In the genomic region with DNA sequence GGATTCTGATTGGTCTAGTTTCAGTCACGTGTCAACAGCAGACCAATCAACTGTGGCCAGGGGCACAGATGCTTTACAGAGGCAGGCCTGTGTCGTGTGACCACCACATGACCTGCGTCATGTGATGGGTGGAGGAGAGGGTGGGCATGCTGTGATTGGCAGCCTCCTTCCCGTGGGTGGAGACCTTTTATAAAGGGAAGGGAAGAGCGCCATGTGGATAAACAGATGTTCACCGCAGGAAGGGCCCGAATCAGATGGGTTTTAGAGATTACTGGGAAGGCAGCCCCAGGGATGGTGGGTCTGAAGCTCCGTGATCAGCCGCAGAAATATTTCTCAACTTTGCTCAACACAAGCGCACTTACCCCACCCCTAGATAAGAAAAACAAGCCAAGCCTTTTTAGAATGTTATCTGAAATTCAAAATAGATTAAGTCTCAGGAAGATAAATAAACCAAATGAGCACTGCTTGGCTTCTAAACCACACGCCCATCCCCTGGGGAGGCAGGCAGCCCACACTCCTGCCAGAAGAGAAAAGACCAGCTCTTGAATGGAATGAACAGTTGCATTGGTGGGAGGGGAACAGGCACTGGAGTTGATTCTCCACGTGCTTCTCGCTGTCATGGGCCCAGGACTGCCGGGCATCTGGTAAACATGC, we compare ENCODE assay signal across 10 cellular contexts. TPM values are rescaled to one million over a fixed set of nuclear protein-coding genes. Genes with fewer than 3 reads are reported as not detected.
DNase-seq lines count a peak whose midpoint lies in the region; ATAC-seq, FAIRE-seq and TF ChIP-seq lines count a peak whose summit lies in the region.
"Had no signal": no experiment of that assay in that cellular context is flagged by ENCODE, and none has a peak within 500 bp of the region (broad histone marks: within the 10 kb centered on the region; RNA-seq: fewer than 3 reads in every experiment).

No MANE protein-coding gene starts in this region.

- 91% methylated on average over 14 of the region's 14 CpGs; no CpG with 5 or more reads in 1 of the 2 experiments for WGBS in H1 (ENCODE audit: extremely low coverage in 1 of 2, insufficient coverage in 1 of 2, insufficient read length in 1 of 2, insufficient replicate concordance in 2 of 2, low coverage in 1 of 2, low lambda C conversion rate in 2 of 2, missing lambda C conversion rate in 1 of 2), 2 experiments

- no peaks in the 10 kb centered on the region for H3K23me2 ChIP-seq in H1 (ENCODE audit: low read depth, low read length)

- no peak overlapping the region for H4K5ac ChIP-seq in H1 (ENCODE audit: insufficient read length, low read depth, low read length)

- TF ChIP-seq RAD21 in H1 (IDR thresholded peaks at IDR 0.05 in 1 of 2, conservative IDR thresholded peaks at IDR 0.05 in 1 of 2; ENCODE audit: low read depth in 2 of 2, low read length in 2 of 2), result no peak

- no peak overlapping the region for H3K4me3 ChIP-seq in Caco-2 (ENCODE audit: low read depth, low read length)
- no peak overlapping the region for H3K4me3 ChIP-seq in H1 (ENCODE audit: extremely low read depth in 1 of 4, insufficient read depth in 2 of 4, low read depth in 3 of 4, low read length in 4 of 4)

- ATAC-seq in CD4-positive, alpha-beta T cell (ENCODE audit: poor library complexity), result no peak
- ATAC-seq in GM18505 (IDR thresholded peaks at IDR 0.05; ENCODE audit: unreplicated experiment), result no peak

- no peaks in the 10 kb centered on the region for H3K79me2 ChIP-seq in H1 (ENCODE audit: control insufficient read depth in 1 of 2, insufficient read depth in 2 of 2, low read length in 2 of 2)

- H3K4me1 Mint-ChIP-seq in Caco-2 (ENCODE audit: low read depth, unreplicated experiment) (peaks cover 42% of the 10 kb centered on the region), nephron (peaks cover 40% of the 10 kb centered on the region)
- peaks cover 13% of the 10 kb centered on the region for H3K4me1 Mint-ChIP-seq in CD4-positive, alpha-beta T cell (ENCODE audit: low read depth)

- TF ChIP-seq EP300 in H1 (IDR thresholded peaks at IDR 0.05; ENCODE audit: borderline replicate concordance in 1 of 2, low read depth in 2 of 2, low read length in 2 of 2), result no peak

- H3K27ac ChIP-seq in H1 (ENCODE audit: low read depth, low read length), result no peak overlapping the region
- H3K27ac ChIP-seq in CD4-positive, alpha-beta T cell (ENCODE audit: low read depth, low read length), result no peak overlapping the region
- H3K27ac ChIP-seq: HL-60 had no signal

- H3K79me1 ChIP-seq in H1 (ENCODE audit: low read depth, low read length), result no peaks in the 10 kb centered on the region

- H2AK5ac ChIP-seq in H1 (ENCODE audit: low read depth, low read length), result no peak overlapping the region

- intact Hi-C loops in Caco-2 (cut with micrococcal nuclease; ENCODE audit: unreplicated experiment), result no loop called here
- intact Hi-C loops in CD4-positive, alpha-beta T cell (cut with DNase I, micrococcal nuclease), result no loop called here

- H3K4me1 ChIP-seq in Caco-2 (peaks cover 49% of the 10 kb centered on the region), H1 (replicated peaks in 1 of 4; ENCODE audit: control insufficient read depth in 3 of 4, insufficient read depth in 4 of 4, low read length in 3 of 4) (peaks cover 5 to 14% (median 8%) of the 10 kb centered on the region in 4 experiments; a peak in 4 of 7 replicates)

- peak overlapping the region; percentile 2; the same call in 1 of the 2 replicates for H2BK12ac ChIP-seq in H1 (ENCODE audit: low read depth, low read length)

- H4K8ac ChIP-seq in H1 (ENCODE audit: extremely low read depth, insufficient read depth, low read length), result peak overlapping the region; percentile 61; the same call in 1 of the 2 replicates

- H3K27me3 Mint-ChIP-seq in Caco-2 (ENCODE audit: insufficient read depth, unreplicated experiment), result no peaks in the 10 kb centered on the region
- peaks cover 16% of the 10 kb centered on the region for H3K27me3 Mint-ChIP-seq in nephron (ENCODE audit: low read depth)
- H3K27me3 Mint-ChIP-seq in CD4-positive, alpha-beta T cell, result no peaks in the 10 kb centered on the region

- no peak for FAIRE-seq in H1 (lab: Jason Lieb, UNC)
- FAIRE-seq: endometrium had no signal

- H3K36me3 ChIP-seq in Caco-2 (ENCODE audit: control insufficient read depth, insufficient read depth, low read length) (no peaks in the 10 kb centered on the region), H1 (ENCODE audit: control insufficient read depth in 2 of 4, insufficient read depth in 4 of 4, low read length in 3 of 4) (no peaks in the 10 kb centered on the region)

- peak overlapping the region; percentile 81 for H3K27ac Mint-ChIP-seq in Caco-2 (ENCODE audit: unreplicated experiment)
- peak overlapping the region in 2 of 3 experiments; percentile 17 to 56 for H3K27ac Mint-ChIP-seq in nephron
- no peak overlapping the region for H3K27ac Mint-ChIP-seq in CD4-positive, alpha-beta T cell

- POLR2A ChIA-PET in Caco-2 (lab: Charles Lee), result interaction anchor here (0.7 to 1.2 kb wide), 3 partner anchors 23 to 132 kb away, joined by 3 read pairs; partner anchors contain the start of gene MARCHF6
- POLR2A ChIA-PET in H1 (lab: Charles Lee; ENCODE audit: partially characterized antibody), result no interaction called here
- POLR2A ChIA-PET in CD4-positive, alpha-beta T cell (lab: Charles Lee), result no interaction called here

- no peak for TF ChIP-seq POLR2A in H1 (IDR thresholded peaks at IDR 0.05; ENCODE audit: control extremely low read depth in 1 of 2, low read depth in 2 of 2, low read length in 2 of 2)
- TF ChIP-seq POLR2A in GM18505 (IDR thresholded peaks at IDR 0.05; ENCODE audit: borderline replicate concordance, extremely low read depth, insufficient read depth, insufficient read length), result no peak

- H3K9me3 Mint-ChIP-seq in Caco-2 (ENCODE audit: unreplicated experiment), result peaks cover 9% of the 10 kb centered on the region
- H3K9me3 Mint-ChIP-seq in nephron, result peaks cover 4% of the 10 kb centered on the region
- no peaks in the 10 kb centered on the region for H3K9me3 Mint-ChIP-seq in CD4-positive, alpha-beta T cell

- H3K9ac ChIP-seq in H1 (replicated peaks in 1 of 4; ENCODE audit: extremely low read depth in 1 of 4, low read depth in 3 of 4, low read length in 3 of 4), result no peak overlapping the region

- H3K36me3 Mint-ChIP-seq in Caco-2 (ENCODE audit: insufficient read depth, unreplicated experiment), result peaks cover 28% of the 10 kb centered on the region
- no peaks in the 10 kb centered on the region for H3K36me3 Mint-ChIP-seq in nephron (ENCODE audit: low read depth)
- H3K36me3 Mint-ChIP-seq in CD4-positive, alpha-beta T cell (ENCODE audit: low read depth), result no peaks in the 10 kb centered on the region

- no peaks in the 10 kb centered on the region for H4K20me1 ChIP-seq in H1 (replicated peaks in 1 of 2; ENCODE audit: control insufficient read depth in 1 of 2, insufficient read depth in 2 of 2, low read length in 2 of 2)

- no peak overlapping the region for H3K4me2 ChIP-seq in H1 (ENCODE audit: insufficient read depth in 1 of 2, low read depth in 2 of 2, low read length in 2 of 2)

- BruUV-seq in Caco-2 (replicated peaks; lab: Mats Ljungman, UMichigan), result TSS peak; percentile 79

- no peak overlapping the region for H4K91ac ChIP-seq in H1 (replicated peaks; ENCODE audit: insufficient read length, low read length)

- no peak overlapping the region for H2BK120ac ChIP-seq in H1 (replicated peaks; ENCODE audit: low read depth, low read length)

- 0 out of 2 replicates have a peak overlapping the region, but pooled peaks have one; percentile 2 for H2BK15ac ChIP-seq in H1 (ENCODE audit: low read length)

- H3K56ac ChIP-seq in H1 (replicated peaks; ENCODE audit: insufficient read length, low read depth, low read length), result no peak overlapping the region

- H2AFZ ChIP-seq in H1 (ENCODE audit: low read length), result no peak overlapping the region

- H3K4ac ChIP-seq in H1 (replicated peaks; ENCODE audit: insufficient read length, low read depth, low read length), result no peak overlapping the region

- H3K27me3 ChIP-seq in Caco-2 (replicated peaks; ENCODE audit: control insufficient read depth, insufficient read depth, low read length), result no peaks in the 10 kb centered on the region
- no peaks in the 10 kb centered on the region for H3K27me3 ChIP-seq in H1 (replicated peaks in 1 of 4; ENCODE audit: control insufficient read depth in 3 of 4, extremely low read depth in 1 of 4, insufficient read depth in 3 of 4, low read length in 3 of 4)
- no peaks in the 10 kb centered on the region for H3K27me3 ChIP-seq in CD4-positive, alpha-beta T cell (ENCODE audit: control insufficient read depth, insufficient read depth, low read length)

- no peak overlapping the region for H3K14ac ChIP-seq in H1 (ENCODE audit: insufficient read length)

- H3K9me3 ChIP-seq in Caco-2 (no peaks in the 10 kb centered on the region), H1 (ENCODE audit: insufficient read depth in 2 of 2, low read depth in 1 of 2, low read length in 1 of 2) (no peaks in the 10 kb centered on the region)
- H3K9me3 ChIP-seq in CD4-positive, alpha-beta T cell (ENCODE audit: control insufficient read depth, low read length), result no peaks in the 10 kb centered on the region

- DNase-seq in Caco-2, result peak; percentile 87 to 94
- peak; percentile 96 for DNase-seq in NCI-H2171 (lab: John Stamatoyannopoulos, UW)
- DNase-seq in H1 (ENCODE audit: low read depth in 1 of 2, low spot score in 2 of 2), result no peak
- DNase-seq in CD4-positive, alpha-beta T cell, result no peak
- DNase-seq in activated T-cell treated with anti-CD3 and anti-CD28 coated beads, Interleukin-2, amount 50 U/mL, for 1 hour, result no peak
- DNase-seq in AG20443 (ENCODE audit: low spot score), result no peak

- CTCF ChIA-PET in Caco-2 (lab: Charles Lee), result interaction anchor here (0.6 kb wide), 1 partner anchor 128 kb away, joined by 7 read pairs; no protein-coding TSS in a partner anchor
- CTCF ChIA-PET in H1 (lab: Charles Lee; ENCODE audit: partially characterized antibody), result interaction anchor here (6.9 kb wide), 1 partner anchor 15 kb away, joined by 80 read pairs; no protein-coding TSS in a partner anchor
- CTCF ChIA-PET in CD4-positive, alpha-beta T cell (lab: Charles Lee), result no interaction called here

- H3K23ac ChIP-seq in H1 (ENCODE audit: insufficient read length), result no peak overlapping the region

- TF ChIP-seq CTCF in Caco-2 (IDR thresholded peaks at IDR 0.05; ENCODE audit: insufficient read depth in 1 of 2, low read depth in 1 of 2, low read length in 1 of 2, severe bottlenecking in 1 of 2, unreplicated experiment in 1 of 2), result no peak
- TF ChIP-seq CTCF in H1 (IDR thresholded peaks at IDR 0.05; ENCODE audit: control extremely low read depth in 1 of 3, insufficient read depth in 1 of 3, low read depth in 1 of 3, low read length in 3 of 3), result no peak
- TF ChIP-seq CTCF in nephron (IDR thresholded peaks at IDR 0.05; ENCODE audit: unreplicated experiment in 3 of 3), result no peak
- TF ChIP-seq CTCF in CD4-positive, alpha-beta T cell (IDR thresholded peaks at IDR 0.05), result no peak

- peak overlapping the region; percentile 59 for H3K4me3 Mint-ChIP-seq in Caco-2 (ENCODE audit: unreplicated experiment)
- H3K4me3 Mint-ChIP-seq in nephron, result no peak overlapping the region
- H3K4me3 Mint-ChIP-seq in CD4-positive, alpha-beta T cell, result no peak overlapping the region

- H3K18ac ChIP-seq in H1 (ENCODE audit: extremely low read depth, low read length), result no peak overlapping the region

- no peak overlapping the region for H2BK20ac ChIP-seq in H1 (ENCODE audit: low read length)

- H2BK5ac ChIP-seq in H1 (ENCODE audit: low read depth, low read length), result no peak overlapping the region

RNA-seq across cellular contexts. Expression of gene ROPN1L, which starts 43.6 kb away (rescaled TPM):
- total RNA-seq in Caco-2 (2022), result 0.48 and 0.58 TPM in 2 replicates
- 0.38 and 0.73 TPM in 2 replicates for total RNA-seq in H1 (2021; fragmentation: NEBNext Ultra II Directional; extraction: Animal tissue kit (Norgen Biotek cat#: 25700))
- polyA plus RNA-seq in H1 (2011; rRNA removed), result 0.24 and 0.28 TPM in 2 replicates
- 0.34 TPM for polyA plus RNA-seq in H1 (2011; cell fraction: cytosol; rRNA removed)
- 0.21 TPM for polyA plus RNA-seq in H1 (2011; cell fraction: nucleus; rRNA removed)
- 0.15 to 0.46 TPM in 2 of 4 replicates, not detected in the others for polyA plus RNA-seq in H1 (2012, experiment 1 of 2)
- not detected for polyA plus RNA-seq in H1 (2012, experiment 2 of 2)
- 0.22 TPM for polyA plus RNA-seq in H1 (2013, experiment 1 of 2)
- 0.24 TPM for polyA plus RNA-seq in H1 (2013, experiment 2 of 2)
- 0.51 TPM in 1 of 2 replicates, not detected in the other for polyA minus RNA-seq in H1 (2011; rRNA and poly(A)+ RNA removed)
- polyA minus RNA-seq in H1 (2011; cell fraction: cytosol; rRNA and poly(A)+ RNA removed), result not detected
- not detected for polyA minus RNA-seq in H1 (2011; cell fraction: nucleus; rRNA and poly(A)+ RNA removed)
- under 1 TPM; 0.42 to 0.58 TPM for total RNA-seq in CD4-positive, alpha-beta T cell

Comparison
In these comparisons a context has a peak if more than half of its experiments do, and no peak if none do; other contexts are left out.
1. DNase-seq: peak in Caco-2 (2 of 2) and NCI-H2171 (single experiment); none in H1 (0 of 2), CD4-positive, alpha-beta T cell (0 of 10), activated T-cell treated with anti-CD3 and anti-CD28 coated beads, Interleukin-2, amount 50 U/mL, for 1 hour (single experiment) and AG20443 (single experiment).